Comparison of ENCODE assay signal across 15 cellular contexts in the genomic region with DNA sequence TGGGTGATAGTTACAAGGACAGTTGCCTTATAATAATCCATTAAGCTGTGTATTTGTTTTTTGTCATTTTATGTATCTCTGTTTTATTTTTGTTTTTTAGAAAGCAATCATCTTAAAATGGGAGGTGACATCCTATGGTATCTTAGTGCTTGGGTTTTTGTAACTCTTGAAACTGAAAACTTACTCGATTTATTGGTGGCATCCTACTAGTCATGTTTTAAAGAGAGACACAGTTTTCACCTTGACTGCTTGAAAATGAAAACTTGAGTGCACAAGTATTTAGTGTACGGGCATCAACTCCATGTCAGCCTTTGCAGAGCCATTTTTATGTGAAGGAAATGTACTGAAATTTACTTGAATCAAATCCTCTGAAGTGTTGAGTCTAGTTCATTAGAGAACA.
DNase-seq lines count a peak whose midpoint lies in the region; ATAC-seq, FAIRE-seq and TF ChIP-seq lines count a peak whose summit lies in the region.
"Had no signal": no experiment of that assay in that cellular context is flagged by ENCODE, and none has a peak within 500 bp of the region (broad histone marks: within the 10 kb centered on the region; RNA-seq: fewer than 3 reads in every experiment).

No MANE protein-coding gene starts in this region.

- peaks cover 28% of the 10 kb centered on the region for H3K4me1 Mint-ChIP-seq in activated CD4-positive, alpha-beta memory T cell treated with anti-CD3 and anti-CD28 coated beads for 36 hours (ENCODE audit: low read depth)
- peaks cover 24% of the 10 kb centered on the region for H3K4me1 Mint-ChIP-seq in activated CD4-positive, alpha-beta memory T cell treated with anti-CD3 and anti-CD28 coated beads, Interleukin-2, amount 10 ng/mL, durations not matched to agents 7 days and 5 days
- peaks cover 21% of the 10 kb centered on the region for H3K4me1 Mint-ChIP-seq in activated naive CD8-positive, alpha-beta T cell (ENCODE audit: low read depth)
- peaks cover 9 to 38% (median 32%) of the 10 kb centered on the region in 4 donors for H3K4me1 Mint-ChIP-seq in naive thymus-derived CD8-positive, alpha-beta T cell

- H3K36me3 Mint-ChIP-seq in activated CD4-positive, alpha-beta memory T cell treated with anti-CD3 and anti-CD28 coated beads for 36 hours = peaks cover 7% of the 10 kb centered on the region
- peaks cover 7% of the 10 kb centered on the region for H3K36me3 Mint-ChIP-seq in activated CD4-positive, alpha-beta memory T cell treated with anti-CD3 and anti-CD28 coated beads, Interleukin-2, amount 10 ng/mL, durations not matched to agents 7 days and 5 days (ENCODE audit: low read depth)
- H3K36me3 Mint-ChIP-seq in activated naive CD8-positive, alpha-beta T cell = peaks cover 12% of the 10 kb centered on the region
- peaks cover 0 to 47% (median 19%) of the 10 kb centered on the region in 3 donors for H3K36me3 Mint-ChIP-seq in naive thymus-derived CD8-positive, alpha-beta T cell

- CTCF ChIA-PET in activated CD4-positive, alpha-beta memory T cell treated with anti-CD3 and anti-CD28 coated beads for 36 hours (lab: Charles Lee) = no interaction called here
- CTCF ChIA-PET in activated CD4-positive, alpha-beta memory T cell treated with anti-CD3 and anti-CD28 coated beads, Interleukin-2, amount 10 ng/mL, durations not matched to agents 7 days and 5 days (lab: Charles Lee) = no interaction called here

- intact Hi-C loops in activated CD4-positive, alpha-beta memory T cell treated with anti-CD3 and anti-CD28 coated beads for 36 hours (cut with micrococcal nuclease) = no loop called here

- H3K4me3 Mint-ChIP-seq in activated CD4-positive, alpha-beta memory T cell treated with anti-CD3 and anti-CD28 coated beads for 36 hours = no peak overlapping the region
- no peak overlapping the region for H3K4me3 Mint-ChIP-seq in activated CD4-positive, alpha-beta memory T cell treated with anti-CD3 and anti-CD28 coated beads, Interleukin-2, amount 10 ng/mL, durations not matched to agents 7 days and 5 days
- H3K4me3 Mint-ChIP-seq in activated naive CD8-positive, alpha-beta T cell = no peak overlapping the region
- H3K4me3 Mint-ChIP-seq in naive thymus-derived CD8-positive, alpha-beta T cell = peak overlapping the region; percentile 2 to 72 (median 32)

- peak overlapping the region; percentile 29 for H3K27ac Mint-ChIP-seq in activated CD4-positive, alpha-beta memory T cell treated with anti-CD3 and anti-CD28 coated beads for 36 hours
- no peak overlapping the region for H3K27ac Mint-ChIP-seq in activated CD4-positive, alpha-beta memory T cell treated with anti-CD3 and anti-CD28 coated beads, Interleukin-2, amount 10 ng/mL, durations not matched to agents 7 days and 5 days
- H3K27ac Mint-ChIP-seq in activated naive CD8-positive, alpha-beta T cell = peak overlapping the region; percentile 66
- peak overlapping the region; percentile 19 to 90 (median 67) for H3K27ac Mint-ChIP-seq in naive thymus-derived CD8-positive, alpha-beta T cell

- no peak for ATAC-seq in naive thymus-derived CD8-positive, alpha-beta T cell
- ATAC-seq in GM19324 (IDR thresholded peaks at IDR 0.05; ENCODE audit: low FRiP score, unreplicated experiment) (no peak), HG03095 (IDR thresholded peaks at IDR 0.05; ENCODE audit: unreplicated experiment) (no peak)
- ATAC-seq: esophagus mucosa had no signal

- no peak for DNase-seq in activated CD4-positive, alpha-beta memory T cell treated with anti-CD3 and anti-CD28 coated beads for 36 hours
- no peak for DNase-seq in activated CD4-positive, alpha-beta memory T cell treated with anti-CD3 and anti-CD28 coated beads, Interleukin-2, amount 10 ng/mL, durations not matched to agents 7 days and 5 days
- DNase-seq in GM12891 (ENCODE audit: insufficient read length, low spot score) (no peak), NCI-H2081 (lab: John Stamatoyannopoulos, UW) (no peak)
- DNase-seq in naive thymus-derived CD8-positive, alpha-beta T cell = no peak
- DNase-seq: aorta; mammary epithelial cell; NCI-H69; stimulated activated CD4-positive, alpha-beta T cell treated with anti-CD3 and anti-CD28 coated beads, Interleukin-12 subunit alpha, Interleukin-12 subunit beta, amount 100 ng/mL, for 4 hours had no signal

- H3K9me3 Mint-ChIP-seq in activated CD4-positive, alpha-beta memory T cell treated with anti-CD3 and anti-CD28 coated beads for 36 hours = no peaks in the 10 kb centered on the region
- H3K9me3 Mint-ChIP-seq in activated CD4-positive, alpha-beta memory T cell treated with anti-CD3 and anti-CD28 coated beads, Interleukin-2, amount 10 ng/mL, durations not matched to agents 7 days and 5 days = no peaks in the 10 kb centered on the region
- H3K9me3 Mint-ChIP-seq in activated naive CD8-positive, alpha-beta T cell (ENCODE audit: low read depth) = no peaks in the 10 kb centered on the region
- no peaks in the 10 kb centered on the region for H3K9me3 Mint-ChIP-seq in naive thymus-derived CD8-positive, alpha-beta T cell

- POLR2A ChIA-PET in activated CD4-positive, alpha-beta memory T cell treated with anti-CD3 and anti-CD28 coated beads for 36 hours (lab: Charles Lee) = no interaction called here
- POLR2A ChIA-PET in activated CD4-positive, alpha-beta memory T cell treated with anti-CD3 and anti-CD28 coated beads, Interleukin-2, amount 10 ng/mL, durations not matched to agents 7 days and 5 days (lab: Charles Lee) = no interaction called here
- POLR2A ChIA-PET in naive thymus-derived CD8-positive, alpha-beta T cell (lab: Charles Lee) = no interaction called here

- TF ChIP-seq POLR2A in GM12891 (IDR thresholded peaks at IDR 0.05; ENCODE audit: low read depth, low read length) = no peak

- FAIRE-seq in GM12891 (lab: Jason Lieb, UNC) = peak; percentile 73
- FAIRE-seq: G401.6, TTC549 had no signal

- H3K27me3 Mint-ChIP-seq in activated CD4-positive, alpha-beta memory T cell treated with anti-CD3 and anti-CD28 coated beads for 36 hours = no peaks in the 10 kb centered on the region
- H3K27me3 Mint-ChIP-seq in activated CD4-positive, alpha-beta memory T cell treated with anti-CD3 and anti-CD28 coated beads, Interleukin-2, amount 10 ng/mL, durations not matched to agents 7 days and 5 days = no peaks in the 10 kb centered on the region
- no peaks in the 10 kb centered on the region for H3K27me3 Mint-ChIP-seq in activated naive CD8-positive, alpha-beta T cell
- H3K27me3 Mint-ChIP-seq in naive thymus-derived CD8-positive, alpha-beta T cell = no peaks in the 10 kb centered on the region

TF ChIP-seq in GM12891, 5 proteins besides CTCF, POLR2A, EP300 and RAD21:
- no peak for TF ChIP-seq PAX5 (IDR thresholded peaks at IDR 0.05; ENCODE audit: insufficient read depth, low read length, severe bottlenecking)
- TF ChIP-seq POLR2AphosphoS5 (IDR thresholded peaks at IDR 0.05; ENCODE audit: low read depth, low read length) = no peak
- TF ChIP-seq TAF1 (IDR thresholded peaks at IDR 0.05; ENCODE audit: low read depth, low read length) = no peak
- TF ChIP-seq SPI1 (IDR thresholded peaks at IDR 0.05; ENCODE audit: low read depth, low read length) = no peak
- TF ChIP-seq POU2F2 (IDR thresholded peaks at IDR 0.05; ENCODE audit: low read depth, low read length) = no peak

Comparison
In these comparisons a context has a peak if more than half of its experiments do, and no peak if none do; other contexts are left out.
1. H3K4me3 Mint-ChIP-seq: peak in naive thymus-derived CD8-positive, alpha-beta T cell (10 of 10); none in activated CD4-positive, alpha-beta memory T cell treated with anti-CD3 and anti-CD28 coated beads for 36 hours (single experiment), activated CD4-positive, alpha-beta memory T cell treated with anti-CD3 and anti-CD28 coated beads, Interleukin-2, amount 10 ng/mL, durations not matched to agents 7 days and 5 days (single experiment) and activated naive CD8-positive, alpha-beta T cell (single experiment).